ENCODE assay signal across 13 cellular contexts in the genomic region with DNA sequence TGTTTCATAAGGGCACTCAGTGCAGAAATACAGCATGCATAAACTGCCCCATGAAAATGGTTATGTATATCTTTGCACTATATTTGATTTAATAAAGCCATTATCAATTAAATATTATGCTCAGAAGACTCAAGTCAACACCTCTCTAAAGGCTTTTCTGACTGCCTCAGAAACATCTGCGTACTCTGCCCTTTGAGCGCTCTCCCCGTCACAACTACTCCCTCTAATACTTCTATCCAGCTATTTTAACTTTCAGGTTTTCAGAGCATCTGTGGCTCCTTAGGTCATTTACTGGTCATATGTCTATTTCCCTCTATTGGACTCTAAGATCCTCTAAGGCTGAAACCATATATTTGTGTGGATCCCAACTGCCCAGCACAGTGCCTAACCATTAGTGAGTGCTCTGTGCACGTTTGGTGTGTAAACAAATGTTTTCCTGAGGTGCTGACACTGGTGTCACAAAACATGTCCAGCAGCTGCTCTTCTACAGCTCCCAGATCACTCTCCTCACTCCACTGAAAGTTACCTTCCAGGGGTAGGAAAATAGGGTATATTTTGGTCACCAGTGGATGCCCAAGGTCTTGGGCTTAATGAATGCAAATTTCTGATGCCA.
"Had no signal": no experiment of that assay in that cellular context is flagged by ENCODE, and none has a peak within 500 bp of the region (broad histone marks: within the 10 kb centered on the region; RNA-seq: fewer than 3 reads in every experiment).

No MANE protein-coding gene starts in this region.

- H3K4me2 ChIP-seq: hepatocyte had no signal

- ATAC-seq: naive thymus-derived CD4-positive, alpha-beta T cell had no signal

- H3K27ac ChIP-seq: hepatocyte, lower lobe of right lung, VCaP had no signal

- H3K27me3 ChIP-seq: ascending aorta, hepatocyte, sigmoid colon had no signal

- H2AFZ ChIP-seq: hepatocyte had no signal

- H3K4me3 ChIP-seq: ascending aorta, hepatocyte, lower lobe of right lung, sigmoid colon had no signal

- H3K9me3 ChIP-seq: ascending aorta, lower lobe of right lung, sigmoid colon had no signal

- DNase-seq: activated CD4-positive, alpha-beta T cell treated with anti-CD3 and anti-CD28 coated beads for 36 hours; activated CD8-positive, alpha-beta memory T cell treated with anti-CD3 and anti-CD28 coated beads, Interleukin-2, amount 50 U/mL, for 4 hours; activated CD8-positive, alpha-beta T cell treated with anti-CD3 and anti-CD28 coated beads for 36 hours; activated naive CD8-positive, alpha-beta T cell treated with anti-CD3 and anti-CD28 coated beads, Interleukin-2, amount 50 U/mL, for 24 hours; lower lobe of right lung; naive thymus-derived CD4-positive, alpha-beta T cell; sigmoid colon; stimulated activated CD4-positive, alpha-beta T cell treated with anti-CD3 and anti-CD28 coated beads, Interleukin-12 subunit alpha, Interleukin-12 subunit beta, amount 100 ng/mL, for 4 hours; stimulated activated CD4-positive, alpha-beta T cell treated with anti-CD3 and anti-CD28 coated beads, Interleukin-2, amount 100 ng/mL, for 48 hours; stimulated activated naive CD4-positive, alpha-beta T cell treated with Interleukin-2 at 50 U/mL for 16 hours had no signal

- H3K36me3 ChIP-seq: ascending aorta, lower lobe of right lung, sigmoid colon had no signal
